ENCODE assay signal across 12 cellular contexts in the genomic region with DNA sequence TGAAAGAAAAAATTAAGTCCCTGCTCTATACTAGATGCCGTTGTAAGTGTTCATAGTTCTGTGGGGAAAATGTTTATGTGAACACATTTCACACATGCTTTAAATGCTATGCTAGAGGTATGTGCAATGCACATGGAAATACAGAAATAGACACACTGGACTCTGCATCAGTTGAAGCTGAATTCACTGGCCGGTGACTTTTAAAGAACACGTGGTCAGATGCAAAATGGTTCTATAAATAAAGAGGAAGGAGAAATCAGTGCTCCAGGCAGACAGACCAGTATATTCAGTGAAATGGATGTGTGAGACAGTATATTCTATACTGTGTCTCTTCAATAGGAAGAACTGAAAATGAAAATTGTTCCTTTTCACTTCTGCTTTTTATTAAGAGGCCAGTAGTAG. TPM values are rescaled to one million over a fixed set of nuclear protein-coding genes. Genes with fewer than 3 reads are reported as not detected.
A peak's percentile ranks its signal among the peaks of the same experiment; 100 is the strongest.
DNase-seq lines count a peak whose midpoint lies in the region; ATAC-seq and TF ChIP-seq lines count a peak whose summit lies in the region.
"Had no signal": no experiment of that assay in that cellular context is flagged by ENCODE, and none has a peak within 500 bp of the region (broad histone marks: within the 10 kb centered on the region; RNA-seq: fewer than 3 reads in every experiment).

No MANE protein-coding gene starts in this region.

- ATAC-seq in GM18867 (IDR thresholded peaks at IDR 0.05; ENCODE audit: unreplicated experiment) (peak; percentile 98), GM21825 (IDR thresholded peaks at IDR 0.05; ENCODE audit: unreplicated experiment) (peak; percentile 97), HG03442 (IDR thresholded peaks at IDR 0.05; ENCODE audit: unreplicated experiment) (peak; percentile 99)
- ATAC-seq: left cardiac atrium had no signal

- TF ChIP-seq CTCF in stomach (IDR thresholded peaks at IDR 0.05) (no peak), smooth muscle cell (IDR thresholded peaks at IDR 0.05; ENCODE audit: borderline replicate concordance, insufficient read depth, poor library complexity, severe bottlenecking) (no peak)

- no peak overlapping the region for H3K4me3 ChIP-seq in stomach
- H3K4me3 ChIP-seq in smooth muscle cell = no peak overlapping the region

- no peaks in the 10 kb centered on the region for H3K79me2 ChIP-seq in smooth muscle cell (ENCODE audit: low read depth)

- no peak for TF ChIP-seq POLR2A in stomach (IDR thresholded peaks at IDR 0.05)

- H2AFZ ChIP-seq in smooth muscle cell (ENCODE audit: low read depth) = no peak overlapping the region

- intact Hi-C loops in stomach (cut with DNase I; ENCODE audit: low total_unique reads) = no loop called here

- H3K27ac ChIP-seq in stomach (no peak overlapping the region), smooth muscle cell (ENCODE audit: low read depth) (no peak overlapping the region)

- H3K27me3 ChIP-seq in stomach (no peaks in the 10 kb centered on the region), smooth muscle cell (ENCODE audit: low read depth) (no peaks in the 10 kb centered on the region)

- H3K4me1 ChIP-seq in stomach (no peaks in the 10 kb centered on the region), smooth muscle cell (ENCODE audit: low read depth) (no peaks in the 10 kb centered on the region)

- H4K20me1 ChIP-seq in smooth muscle cell (ENCODE audit: low read depth) = no peaks in the 10 kb centered on the region

- no peaks in the 10 kb centered on the region for H3K36me3 ChIP-seq in stomach
- H3K36me3 ChIP-seq in smooth muscle cell (ENCODE audit: low read depth) = no peaks in the 10 kb centered on the region

- no peak for TF ChIP-seq EP300 in stomach (IDR thresholded peaks at IDR 0.05)

- H3K4me2 ChIP-seq in smooth muscle cell = no peak overlapping the region

- WGBS in stomach, 5 donors = 56 to 67% (median 60%) methylated on average over 3 of the region's 3 CpGs
- WGBS in smooth muscle cell (ENCODE audit: low lambda C conversion rate) = 64% methylated on average over 3 of the region's 3 CpGs

- DNase-seq in hepatic stellate cell (ENCODE audit: low spot score) = peak; percentile 2
- DNase-seq in SKM-1 treated with dmso at 0.1 percent for 144 hours (lab: John Stamatoyannopoulos, UW; ENCODE audit: unreplicated experiment) = no peak
- DNase-seq in stomach = no peak
- DNase-seq in cerebellar nuclear complex (lab: John Stamatoyannopoulos, UW) = no peak
- no peak for DNase-seq in smooth muscle cell (lab: John Stamatoyannopoulos, UW; ENCODE audit: unreplicated experiment)
- DNase-seq: activated naive CD4-positive, alpha-beta T cell treated with Interleukin-2 at 50 U/mL for 16 hours; DMS153; HFFc6; left cardiac atrium had no signal

- H3K9ac ChIP-seq in smooth muscle cell (ENCODE audit: low read depth) = no peak overlapping the region

- no peaks in the 10 kb centered on the region for H3F3A ChIP-seq in smooth muscle cell (ENCODE audit: low read depth)

- H3K9me3 ChIP-seq in stomach = no peaks in the 10 kb centered on the region
- H3K9me3 ChIP-seq in smooth muscle cell (replicated peaks; ENCODE audit: low read depth) = no peaks in the 10 kb centered on the region

RNA-seq across cellular contexts. Expression of a gene that starts 29.9 kb away (rescaled TPM):
- total RNA-seq in stomach (10 to 100 TPM in 3 of 5 donors, 1 to 10 TPM in 1, under 1 TPM in 1; 0.58 to 23.7 (median 12.1) TPM), smooth muscle cell (0.18 and 0.31 TPM in 2 replicates)
- polyA plus RNA-seq in stomach (1 to 10 TPM in 1 of 3 donors, under 1 TPM in 2; 0.50 to 1.1 (median 0.56) TPM), smooth muscle cell (not detected in 2 replicates)
- total RNA-seq: HFFc6 had no signal
